17 cellular contexts compared by ENCODE assay signal in genomic region chr5:178216088-178216534, GRCh38. TPM values are rescaled to one million over a fixed set of nuclear protein-coding genes. Genes with fewer than 3 reads are reported as not detected.
DNase-seq lines count a peak whose midpoint lies in the region; ATAC-seq and TF ChIP-seq lines count a peak whose summit lies in the region.
"Had no signal": no experiment of that assay in that cellular context is flagged by ENCODE, and none has a peak within 500 bp of the region (broad histone marks: within the 10 kb centered on the region; RNA-seq: fewer than 3 reads in every experiment).

No MANE protein-coding gene starts in this region.

- H3K9ac ChIP-seq in OCI-LY1 (ENCODE audit: low read length), result no peak overlapping the region

- H3K4me1 ChIP-seq in OCI-LY1 (ENCODE audit: insufficient read depth, low read length, severe bottlenecking) (peaks cover 18% of the 10 kb centered on the region), neutrophil (ENCODE audit: control insufficient read depth in 1 of 2, insufficient read depth in 1 of 2, low read depth in 1 of 2, low read length in 1 of 2) (peaks cover 48 to 53% of the 10 kb centered on the region in 2 experiments), testis (peaks cover 4% of the 10 kb centered on the region)
- H3K4me1 ChIP-seq: pancreas had no signal

- TF ChIP-seq CTCF in OCI-LY1 (IDR thresholded peaks at IDR 0.05; ENCODE audit: low read length) (no peak), neutrophil (IDR thresholded peaks at IDR 0.05) (no peak), testis (IDR thresholded peaks at IDR 0.05) (no peak)

- CTCF ChIA-PET in activated CD4-positive, alpha-beta T cell treated with anti-CD3 and anti-CD28 coated beads for 36 hours (lab: Charles Lee), result interaction anchor here (0.6 to 1.6 kb wide), 3 partner anchors 10 to 205 kb away, joined by 3 to 9 read pairs (median 3); no protein-coding TSS in a partner anchor

- H3K36me3 ChIP-seq in OCI-LY1 (ENCODE audit: insufficient read depth, low read length) (peaks cover 78% of the 10 kb centered on the region), neutrophil (peaks cover 54% of the 10 kb centered on the region), testis (ENCODE audit: low read depth, missing control alignments) (no peaks in the 10 kb centered on the region)

- H3K4me3 ChIP-seq in OCI-LY1 (ENCODE audit: low read depth, low read length, poor library complexity, severe bottlenecking), result no peak overlapping the region
- H3K4me3 ChIP-seq in neutrophil (ENCODE audit: low read depth in 1 of 2, low read length in 1 of 2), result peak overlapping the region; percentile 36 to 44
- no peak overlapping the region for H3K4me3 ChIP-seq in testis
- H3K4me3 ChIP-seq: dorsolateral prefrontal cortex, pancreas, tibial artery had no signal

- POLR2A ChIA-PET in activated CD4-positive, alpha-beta T cell treated with anti-CD3 and anti-CD28 coated beads for 36 hours (lab: Charles Lee), result interaction anchor here (0.6 to 1.9 kb wide), 5 partner anchors 9 to 20 kb away, joined by 3 to 5 read pairs (median 5); partner anchors contain the start of gene HNRNPAB

- WGBS in testis, 2 donors, result 87 to 88% methylated on average over 5 of the region's 5 CpGs

- H3K4me2 ChIP-seq in OCI-LY1 (ENCODE audit: low read length), result peak overlapping the region; percentile 21; the same call in 1 of the 2 replicates

- no peak for DNase-seq in activated CD4-positive, alpha-beta T cell treated with anti-CD3 and anti-CD28 coated beads for 36 hours
- no peak for DNase-seq in activated CD4-positive, alpha-beta T cell treated with anti-CD3 and anti-CD28 coated beads for 48 hours
- DNase-seq in activated T-helper 2 cell treated with anti-CD3 and anti-CD28 coated beads, Interferon-gamma antibody, Interleukin-2, Interleukin-4, amounts not matched to agents 10 μg/mL and 5 μg/mL and 100 μg/mL, durations not matched to agents 14 hours and 24 hours and 36 hours (ENCODE audit: low spot score), result no peak
- no peak for DNase-seq in testis
- DNase-seq in epidermal melanocyte (ENCODE audit: insufficient read length, low spot score), result no peak
- DNase-seq: anterior cingulate cortex, Calu3, dorsolateral prefrontal cortex, mammary epithelial cell, NCI-H1048, pancreas, tibial artery had no signal

- peaks cover 5% of the 10 kb centered on the region for H3K4me1 Mint-ChIP-seq in activated CD4-positive, alpha-beta T cell treated with anti-CD3 and anti-CD28 coated beads for 36 hours
- peaks cover 3% of the 10 kb centered on the region for H3K4me1 Mint-ChIP-seq in activated T-helper 2 cell treated with anti-CD3 and anti-CD28 coated beads, Interferon-gamma antibody, Interleukin-2, Interleukin-4, amounts not matched to agents 10 μg/mL and 5 μg/mL and 100 μg/mL, durations not matched to agents 14 hours and 24 hours and 36 hours (ENCODE audit: low read depth)

- no peaks in the 10 kb centered on the region for H3K9me3 Mint-ChIP-seq in activated CD4-positive, alpha-beta T cell treated with anti-CD3 and anti-CD28 coated beads for 36 hours (ENCODE audit: low read depth)
- no peaks in the 10 kb centered on the region for H3K9me3 Mint-ChIP-seq in activated T-helper 2 cell treated with anti-CD3 and anti-CD28 coated beads, Interferon-gamma antibody, Interleukin-2, Interleukin-4, amounts not matched to agents 10 μg/mL and 5 μg/mL and 100 μg/mL, durations not matched to agents 14 hours and 24 hours and 36 hours

- H3K79me2 ChIP-seq in OCI-LY1 (ENCODE audit: insufficient read depth, low read length), result no peaks in the 10 kb centered on the region

- peaks cover 51% of the 10 kb centered on the region for H3K36me3 Mint-ChIP-seq in activated CD4-positive, alpha-beta T cell treated with anti-CD3 and anti-CD28 coated beads for 36 hours (ENCODE audit: low read depth)
- H3K36me3 Mint-ChIP-seq in activated T-helper 2 cell treated with anti-CD3 and anti-CD28 coated beads, Interferon-gamma antibody, Interleukin-2, Interleukin-4, amounts not matched to agents 10 μg/mL and 5 μg/mL and 100 μg/mL, durations not matched to agents 14 hours and 24 hours and 36 hours (ENCODE audit: low read depth), result peaks cover 80% of the 10 kb centered on the region

- H3K9me2 ChIP-seq in OCI-LY1 (ENCODE audit: low read depth, low read length), result no peaks in the 10 kb centered on the region

- H3K27me3 Mint-ChIP-seq in activated CD4-positive, alpha-beta T cell treated with anti-CD3 and anti-CD28 coated beads for 36 hours, result no peaks in the 10 kb centered on the region
- no peaks in the 10 kb centered on the region for H3K27me3 Mint-ChIP-seq in activated T-helper 2 cell treated with anti-CD3 and anti-CD28 coated beads, Interferon-gamma antibody, Interleukin-2, Interleukin-4, amounts not matched to agents 10 μg/mL and 5 μg/mL and 100 μg/mL, durations not matched to agents 14 hours and 24 hours and 36 hours (ENCODE audit: low read depth)

- peak overlapping the region; percentile 64 for H3K27ac Mint-ChIP-seq in activated CD4-positive, alpha-beta T cell treated with anti-CD3 and anti-CD28 coated beads for 36 hours
- H3K27ac Mint-ChIP-seq in activated T-helper 2 cell treated with anti-CD3 and anti-CD28 coated beads, Interferon-gamma antibody, Interleukin-2, Interleukin-4, amounts not matched to agents 10 μg/mL and 5 μg/mL and 100 μg/mL, durations not matched to agents 14 hours and 24 hours and 36 hours, result peak overlapping the region; percentile 25

- H3K27ac ChIP-seq in OCI-LY1 (ENCODE audit: low read depth, low read length, poor library complexity, severe bottlenecking), result peak overlapping the region; percentile 48
- peak overlapping the region; percentile 82 for H3K27ac ChIP-seq in neutrophil
- H3K27ac ChIP-seq in testis, result no peak overlapping the region
- H3K27ac ChIP-seq: dorsolateral prefrontal cortex, pancreas, tibial artery had no signal

- no peaks in the 10 kb centered on the region for H4K20me1 ChIP-seq in OCI-LY1 (ENCODE audit: insufficient read depth, low read length)

- H3K9me3 ChIP-seq in OCI-LY1 (ENCODE audit: low read length), result no peaks in the 10 kb centered on the region
- H3K9me3 ChIP-seq in neutrophil, result no peaks in the 10 kb centered on the region
- H3K9me3 ChIP-seq in testis, result no peaks in the 10 kb centered on the region
- H3K9me3 ChIP-seq: pancreas, tibial artery had no signal

- no peak for ATAC-seq in activated CD4-positive, alpha-beta T cell treated with anti-CD3 and anti-CD28 coated beads for 36 hours
- no peak for ATAC-seq in GM18867 (IDR thresholded peaks at IDR 0.05; ENCODE audit: unreplicated experiment)
- ATAC-seq: pancreas had no signal

- no peaks in the 10 kb centered on the region for H3K27me3 ChIP-seq in OCI-LY1 (ENCODE audit: insufficient read depth, low read length)
- no peaks in the 10 kb centered on the region for H3K27me3 ChIP-seq in neutrophil
- no peaks in the 10 kb centered on the region for H3K27me3 ChIP-seq in testis
- H3K27me3 ChIP-seq: dorsolateral prefrontal cortex, pancreas, tibial artery had no signal

- H3K4me3 Mint-ChIP-seq in activated CD4-positive, alpha-beta T cell treated with anti-CD3 and anti-CD28 coated beads for 36 hours, result no peak overlapping the region
- H3K4me3 Mint-ChIP-seq in activated T-helper 2 cell treated with anti-CD3 and anti-CD28 coated beads, Interferon-gamma antibody, Interleukin-2, Interleukin-4, amounts not matched to agents 10 μg/mL and 5 μg/mL and 100 μg/mL, durations not matched to agents 14 hours and 24 hours and 36 hours (ENCODE audit: low read depth), result no peak overlapping the region

- TF ChIP-seq POLR2A in testis (IDR thresholded peaks at IDR 0.05), result no peak

- no peak overlapping the region for H2AFZ ChIP-seq in OCI-LY1 (ENCODE audit: low read length)

- intact Hi-C loops in activated CD4-positive, alpha-beta T cell treated with anti-CD3 and anti-CD28 coated beads for 36 hours (cut with DNase I, micrococcal nuclease), result no loop called here
- intact Hi-C loops in activated T-helper 2 cell treated with anti-CD3 and anti-CD28 coated beads, Interferon-gamma antibody, Interleukin-2, Interleukin-4, amounts not matched to agents 10 μg/mL and 5 μg/mL and 100 μg/mL, durations not matched to agents 14 hours and 24 hours and 36 hours (cut with micrococcal nuclease), result no loop called here
- intact Hi-C loops in testis (cut with DNase I; ENCODE audit: low total_unique reads), result no loop called here

- H3F3A ChIP-seq in OCI-LY1 (ENCODE audit: insufficient read depth, low read length), result 0 out of 2 replicates have a peak, but pooled peaks cover 10% of the 10 kb centered on the region

RNA-seq across cellular contexts. Expression of gene HNRNPAB, which starts 11.8 kb away (rescaled TPM):
- 100 to 1,000 TPM; 258 to 336 TPM for total RNA-seq in activated CD4-positive, alpha-beta T cell treated with anti-CD3 and anti-CD28 coated beads for 36 hours
- total RNA-seq in activated T-helper 2 cell treated with anti-CD3 and anti-CD28 coated beads, Interferon-gamma antibody, Interleukin-2, Interleukin-4, amounts not matched to agents 10 μg/mL and 5 μg/mL and 100 μg/mL, durations not matched to agents 14 hours and 24 hours and 36 hours, result 393 and 403 TPM in 2 replicates
- total RNA-seq in testis, result 10 to 100 TPM; 66.2 to 71.0 TPM
- polyA plus RNA-seq in testis (ENCODE audit: insufficient read depth, low read depth, low replicate concordance), result 63.1 TPM

RNA-seq across cellular contexts. Expression of gene PHYKPL, which starts 16.5 kb away (rescaled TPM):
- total RNA-seq in activated CD4-positive, alpha-beta T cell treated with anti-CD3 and anti-CD28 coated beads for 36 hours, result 10 to 100 TPM; 67.2 to 68.4 TPM
- 87.4 and 92.0 TPM in 2 replicates for total RNA-seq in activated T-helper 2 cell treated with anti-CD3 and anti-CD28 coated beads, Interferon-gamma antibody, Interleukin-2, Interleukin-4, amounts not matched to agents 10 μg/mL and 5 μg/mL and 100 μg/mL, durations not matched to agents 14 hours and 24 hours and 36 hours
- 100 to 1,000 TPM; 121 to 122 TPM for total RNA-seq in testis
- polyA plus RNA-seq in testis (ENCODE audit: insufficient read depth, low read depth, low replicate concordance), result 81.7 TPM

RNA-seq across cellular contexts. Expression of gene GMCL2, which starts 28.9 kb away (rescaled TPM):
- total RNA-seq in activated CD4-positive, alpha-beta T cell treated with anti-CD3 and anti-CD28 coated beads for 36 hours, result not detected
- total RNA-seq in activated T-helper 2 cell treated with anti-CD3 and anti-CD28 coated beads, Interferon-gamma antibody, Interleukin-2, Interleukin-4, amounts not matched to agents 10 μg/mL and 5 μg/mL and 100 μg/mL, durations not matched to agents 14 hours and 24 hours and 36 hours, result not detected in 2 replicates
- total RNA-seq in testis, result 10 to 100 TPM in 1 of 2 donors, 1 to 10 TPM in 1; 9.8 to 11.0 TPM
- 53.5 TPM for polyA plus RNA-seq in testis (ENCODE audit: insufficient read depth, low read depth, low replicate concordance)
- total RNA-seq: Calu3, HT-29, mammary epithelial cell, pancreas had no signal
- polyA plus RNA-seq: H1, mammary epithelial cell, pancreas had no signal

Comparison
In these comparisons a context has a peak if more than half of its experiments do, and no peak if none do; other contexts are left out.
1. H3K27ac ChIP-seq: peak in OCI-LY1 (single experiment) and neutrophil (single experiment); none in testis (0 of 2).
2. H3K4me3 ChIP-seq: peak in neutrophil (2 of 2); none in OCI-LY1 (single experiment) and testis (0 of 2).
3. RNA of gene GMCL2, which starts 28.9 kb away (total RNA-seq): 9.8 to 11.0 TPM in testis; not detected in activated CD4-positive, alpha-beta T cell treated with anti-CD3 and anti-CD28 coated beads for 36 hours and not detected in activated T-helper 2 cell treated with anti-CD3 and anti-CD28 coated beads, Interferon-gamma antibody, Interleukin-2, Interleukin-4, amounts not matched to agents 10 μg/mL and 5 μg/mL and 100 μg/mL, durations not matched to agents 14 hours and 24 hours and 36 hours; every median in the first group is over 10 times any median in the second.